ENCODE assay signal across 9 cellular contexts in the genomic region with DNA sequence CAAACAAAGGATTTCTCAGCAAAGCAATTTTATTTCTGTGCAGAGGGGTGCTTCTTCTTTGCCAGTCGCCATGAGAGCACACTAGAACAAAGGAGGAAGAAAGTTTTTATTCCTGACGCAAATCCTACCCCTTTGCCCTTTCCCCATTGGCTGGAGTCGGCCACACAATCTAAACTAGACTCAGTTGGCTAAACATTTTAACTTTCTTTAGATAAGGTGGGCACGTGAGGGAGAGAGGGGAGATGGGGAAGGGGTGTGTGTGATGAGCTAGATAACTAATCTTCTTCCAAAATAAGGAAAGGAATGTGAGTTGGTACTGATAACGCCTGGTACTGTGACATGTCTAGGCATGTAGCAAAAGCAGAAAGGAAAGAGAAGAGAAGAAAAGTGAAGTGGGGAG. TPM values are rescaled to one million over a fixed set of nuclear protein-coding genes. Genes with fewer than 3 reads are reported as not detected.
DNase-seq lines count a peak whose midpoint lies in the region; ATAC-seq lines count a peak whose summit lies in the region.
"Had no signal": no experiment of that assay in that cellular context is flagged by ENCODE, and none has a peak within 500 bp of the region (broad histone marks: within the 10 kb centered on the region; RNA-seq: fewer than 3 reads in every experiment).

No MANE protein-coding gene starts in this region.

- peaks cover 20 to 29% of the 10 kb centered on the region in 2 donors for H3K36me3 Mint-ChIP-seq in naive B cell

- peak overlapping the region; percentile 36 for H3K4me3 ChIP-seq in MG63
- peak overlapping the region; percentile 59 for H3K4me3 ChIP-seq in effector memory CD4-positive, alpha-beta T cell (ENCODE audit: insufficient read depth, low read depth, low read length, poor library complexity, severe bottlenecking)

- peak overlapping the region; percentile 95 to 99 (median 96) for H3K27ac Mint-ChIP-seq in naive B cell

- H3K27me3 Mint-ChIP-seq in naive B cell, result no peaks in the 10 kb centered on the region

- no peaks in the 10 kb centered on the region for H3K27me3 ChIP-seq in MG63
- H3K27me3 ChIP-seq in effector memory CD4-positive, alpha-beta T cell (replicated peaks; ENCODE audit: control insufficient read depth, insufficient read depth, low read length, poor library complexity, severe bottlenecking), result no peaks in the 10 kb centered on the region

- ATAC-seq in naive B cell (ENCODE audit: low read depth in 2 of 2) (no peak), HG02623 (IDR thresholded peaks at IDR 0.05; ENCODE audit: unreplicated experiment) (no peak), HG02642 (IDR thresholded peaks at IDR 0.05; ENCODE audit: poor library complexity, unreplicated experiment) (no peak)

- H3K4me1 ChIP-seq in effector memory CD4-positive, alpha-beta T cell (ENCODE audit: control insufficient read depth, insufficient read depth, low read length, poor library complexity, severe bottlenecking), result peaks cover 22% of the 10 kb centered on the region

- H3K36me3 ChIP-seq in MG63, result no peaks in the 10 kb centered on the region
- peaks cover 5% of the 10 kb centered on the region for H3K36me3 ChIP-seq in effector memory CD4-positive, alpha-beta T cell (ENCODE audit: control insufficient read depth, insufficient read depth, low read length)

- peaks cover 44 to 66% (median 57%) of the 10 kb centered on the region in 3 donors for H3K4me1 Mint-ChIP-seq in naive B cell

- H3K4me3 Mint-ChIP-seq in naive B cell, result peak overlapping the region; percentile 90 to 100 (median 96)

- no peaks in the 10 kb centered on the region for H3K9me3 ChIP-seq in MG63
- H3K9me3 ChIP-seq in effector memory CD4-positive, alpha-beta T cell (ENCODE audit: control insufficient read depth, low read length), result no peaks in the 10 kb centered on the region

- DNase-seq in Ammon's horn (ENCODE audit: low spot score) (peak; percentile 25), MG63 (no peak), naive B cell (no peak), epidermal melanocyte (ENCODE audit: insufficient read length, low spot score) (no peak), NCI-H2081 (lab: John Stamatoyannopoulos, UW) (no peak)
- no peak for DNase-seq in effector memory CD4-positive, alpha-beta T cell

- no peaks in the 10 kb centered on the region for H3K9me3 Mint-ChIP-seq in naive B cell

- H3K27ac ChIP-seq in effector memory CD4-positive, alpha-beta T cell (ENCODE audit: insufficient read depth, low read length, poor library complexity, severe bottlenecking), result peak overlapping the region; percentile 72

RNA-seq across cellular contexts. Expression of a gene that starts 0.6 kb away (rescaled TPM):
- total RNA-seq in MG63 (2014; rRNA removed; shearing (Covaris generic); ENCODE audit: low replicate concordance), result 1.7 and 8.8 TPM in 2 replicates
- polyA plus RNA-seq in naive B cell (ENCODE audit: low read depth in 6 of 6), result 100 to 1,000 TPM; 178 to 300 (median 241) TPM

RNA-seq across cellular contexts. Expression of a gene that starts 5.3 kb away (rescaled TPM):
- 29.9 and 33.9 TPM in 2 replicates for total RNA-seq in MG63 (2014; rRNA removed; shearing (Covaris generic); ENCODE audit: low replicate concordance)
- polyA plus RNA-seq in naive B cell (ENCODE audit: low read depth in 6 of 6), result 10 to 100 TPM in 1 of 6 donors, 1 to 10 TPM in 5; 5.0 to 10.2 (median 7.9) TPM

RNA-seq across cellular contexts. Expression of a gene that starts 46.0 kb away (rescaled TPM):
- not detected in 2 replicates for total RNA-seq in MG63 (2014; rRNA removed; shearing (Covaris generic); ENCODE audit: low replicate concordance)
- polyA plus RNA-seq in naive B cell (ENCODE audit: low read depth in 6 of 6), result under 1 TPM in 5 of 6 donors, not detected in 1; 0.16 to 0.32 (median 0.18) TPM
- polyA plus RNA-seq: neural cell had no signal
